In genomic region chr13:78241278-78241919, GRCh38 we compare ENCODE assay signal across 9 cellular contexts.
A peak's percentile ranks its signal among the peaks of the same experiment; 100 is the strongest.
DNase-seq lines count a peak whose midpoint lies in the region; ATAC-seq and TF ChIP-seq lines count a peak whose summit lies in the region.
"Had no signal": no experiment of that assay in that cellular context is flagged by ENCODE, and none has a peak within 500 bp of the region (broad histone marks: within the 10 kb centered on the region; RNA-seq: fewer than 3 reads in every experiment).

No MANE protein-coding gene starts in this region.

- peak; percentile 45; the same call in 1 of the 2 replicates for ATAC-seq in PC-3

- H4K20me1 ChIP-seq in PC-3 (ENCODE audit: low read length) (no peaks in the 10 kb centered on the region), neural cell (ENCODE audit: insufficient read depth) (no peaks in the 10 kb centered on the region)

- DNase-seq in AG08395 (ENCODE audit: low spot score) (peak; percentile 2), GM12864 (ENCODE audit: low read depth) (no peak), HS-5 (ENCODE audit: low read depth) (peak; percentile 4), PC-3 (peak; percentile 51), endodermal cell (peak; percentile 85), sigmoid colon (no peak)
- no peak for DNase-seq in activated CD8-positive, alpha-beta memory T cell treated with anti-CD3 and anti-CD28 coated beads for 24 hours

- no peaks in the 10 kb centered on the region for H3K9me3 Mint-ChIP-seq in endodermal cell

- no peak for TF ChIP-seq POLR2A in sigmoid colon (IDR thresholded peaks at IDR 0.05)

- TF ChIP-seq EP300 in neural cell (conservative IDR thresholded peaks at IDR 0.05; ENCODE audit: poor library complexity, severe bottlenecking) (no peak), sigmoid colon (IDR thresholded peaks at IDR 0.05) (no peak)

- H3K9me3 ChIP-seq in PC-3 (ENCODE audit: low read length) (no peaks in the 10 kb centered on the region), endodermal cell (ENCODE audit: control insufficient read depth, low read length) (no peaks in the 10 kb centered on the region), neural cell (ENCODE audit: low read length) (no peaks in the 10 kb centered on the region), sigmoid colon (no peaks in the 10 kb centered on the region)

- no peak overlapping the region for H3K27ac Mint-ChIP-seq in endodermal cell

- peak; percentile 72 for TF ChIP-seq CTCF in GM12864 (IDR thresholded peaks at IDR 0.05; ENCODE audit: low read depth, low read length, missing control alignments)
- peak; percentile 71 for TF ChIP-seq CTCF in PC-3 (conservative IDR thresholded peaks at IDR 0.05; ENCODE audit: low read depth, low read length)
- peak; percentile 92 for TF ChIP-seq CTCF in endodermal cell (conservative IDR thresholded peaks at IDR 0.05)
- TF ChIP-seq CTCF in neural cell (IDR thresholded peaks at IDR 0.05; ENCODE audit: poor library complexity, severe bottlenecking): peak; percentile 60
- peak in 1 of 4 experiments; percentile 14 for TF ChIP-seq CTCF in sigmoid colon (IDR thresholded peaks at IDR 0.05)

- no peak overlapping the region for H3K27ac ChIP-seq in PC-3 (ENCODE audit: low read length)
- H3K27ac ChIP-seq in endodermal cell (ENCODE audit: low read depth, low read length): no peak overlapping the region
- no peak overlapping the region for H3K27ac ChIP-seq in neural cell (ENCODE audit: low read length)
- no peak overlapping the region for H3K27ac ChIP-seq in sigmoid colon

- H3K36me3 ChIP-seq in PC-3 (ENCODE audit: low read depth, low read length) (no peaks in the 10 kb centered on the region), endodermal cell (ENCODE audit: control insufficient read depth, insufficient read depth, low read length) (no peaks in the 10 kb centered on the region), neural cell (ENCODE audit: insufficient read depth, low read length) (no peaks in the 10 kb centered on the region), sigmoid colon (no peaks in the 10 kb centered on the region)

- peaks cover 5% of the 10 kb centered on the region for H3K27me3 ChIP-seq in PC-3 (ENCODE audit: low read length)
- no peaks in the 10 kb centered on the region for H3K27me3 ChIP-seq in endodermal cell (ENCODE audit: control insufficient read depth, insufficient read depth, low read length, poor library complexity, severe bottlenecking)
- no peaks in the 10 kb centered on the region for H3K27me3 ChIP-seq in neural cell (ENCODE audit: insufficient read depth, low read depth, low read length)
- H3K27me3 ChIP-seq in sigmoid colon: no peaks in the 10 kb centered on the region

- peak; percentile 70 for TF ChIP-seq RAD21 in neural cell (conservative IDR thresholded peaks at IDR 0.05)

- no TSS peak for BruUV-seq in PC-3 (replicated peaks; lab: Mats Ljungman, UMichigan)

- POLR2A ChIA-PET in PC-3 (lab: Charles Lee; ENCODE audit: unreplicated experiment): no interaction called here

- H3K9ac ChIP-seq in PC-3 (ENCODE audit: low read length) (no peak overlapping the region), endodermal cell (ENCODE audit: extremely low read depth, low read length, poor library complexity, severe bottlenecking) (no peak overlapping the region), neural cell (ENCODE audit: low read length) (no peak overlapping the region)

- no peak overlapping the region for H2AFZ ChIP-seq in PC-3 (ENCODE audit: low read length)
- H2AFZ ChIP-seq in neural cell (ENCODE audit: low read depth, low read length): no peak overlapping the region

- H3K79me2 ChIP-seq in PC-3 (ENCODE audit: low read length): no peaks in the 10 kb centered on the region
- H3K79me2 ChIP-seq in neural cell (replicated peaks; ENCODE audit: insufficient read depth, low read length): no peaks in the 10 kb centered on the region

- peaks cover 4% of the 10 kb centered on the region for H3K27me3 Mint-ChIP-seq in endodermal cell (ENCODE audit: insufficient read depth)

- no peak overlapping the region for H3K4me3 Mint-ChIP-seq in endodermal cell

- H3K4me3 ChIP-seq in GM12864 (ENCODE audit: low read depth, low read length) (no peak overlapping the region), PC-3 (ENCODE audit: low read length) (no peak overlapping the region), endodermal cell (ENCODE audit: low read length) (no peak overlapping the region), neural cell (ENCODE audit: low read length) (no peak overlapping the region), sigmoid colon (no peak overlapping the region)
- H3K4me3 ChIP-seq: lung had no signal

- H3K4me2 ChIP-seq in PC-3 (ENCODE audit: low read length) (no peak overlapping the region), neural cell (ENCODE audit: low read length) (no peak overlapping the region)

- no peaks in the 10 kb centered on the region for H3K9me2 ChIP-seq in PC-3 (replicated peaks; ENCODE audit: low read length)
- no peaks in the 10 kb centered on the region for H3K9me2 ChIP-seq in neural cell (ENCODE audit: insufficient read depth, low read length)

- no peaks in the 10 kb centered on the region for H3K36me3 Mint-ChIP-seq in endodermal cell (ENCODE audit: low read depth)

- intact Hi-C loops in PC-3 (cut with micrococcal nuclease): loop anchor here (5.0 to 10.0 kb wide), 2 partner anchors 446 to 523 kb away; no protein-coding TSS in a partner anchor
- intact Hi-C loops in sigmoid colon (cut with DNase I): no loop called here

- CTCF ChIA-PET in PC-3 (lab: Charles Lee): interaction anchor here (0.6 to 1.2 kb wide), 4 partner anchors 104 to 737 kb away, joined by 3 to 11 read pairs (median 5); no protein-coding TSS in a partner anchor

- peaks cover 2% of the 10 kb centered on the region for H3K4me1 Mint-ChIP-seq in endodermal cell

- 14 to 20% methylated on average over 1 to 3 of the region's 4 CpGs for WGBS in endodermal cell (ENCODE audit: insufficient coverage in 1 of 2, insufficient read length in 1 of 2), 2 experiments
- WGBS in sigmoid colon, 2 donors: 3 to 6% methylated on average over 4 of the region's 4 CpGs

- H3F3A ChIP-seq in PC-3 (ENCODE audit: low read length, unreplicated experiment) (no peaks in the 10 kb centered on the region), neural cell (ENCODE audit: insufficient read depth, low read length, poor library complexity, severe bottlenecking) (no peaks in the 10 kb centered on the region)

- H3K4me1 ChIP-seq in PC-3 (ENCODE audit: insufficient read depth, low read length): no peaks in the 10 kb centered on the region
- H3K4me1 ChIP-seq in endodermal cell (ENCODE audit: control insufficient read depth, insufficient read depth, low read length): no peaks in the 10 kb centered on the region
- no peaks in the 10 kb centered on the region for H3K4me1 ChIP-seq in sigmoid colon

TF ChIP-seq in neural cell, 6 proteins besides CTCF, POLR2A, EP300 and RAD21:
- TF ChIP-seq EZH2 (IDR thresholded peaks at IDR 0.05; ENCODE audit: borderline replicate concordance, insufficient read depth, low read length, poor library complexity, severe bottlenecking) (no peak), MXI1 (conservative IDR thresholded peaks at IDR 0.05; ENCODE audit: poor library complexity, severe bottlenecking) (no peak), POLR2AphosphoS5 (IDR thresholded peaks at IDR 0.05) (no peak), SMC3 (conservative IDR thresholded peaks at IDR 0.05; ENCODE audit: poor library complexity) (peak; percentile 68), TAF1 (IDR thresholded peaks at IDR 0.05; ENCODE audit: low read depth) (no peak), REST (IDR thresholded peaks at IDR 0.05; ENCODE audit: borderline replicate concordance) (no peak)

Comparison
In these comparisons a context has a peak if more than half of its experiments do, and no peak if none do; other contexts are left out.
1. DNase-seq: peak in AG08395 (single experiment), HS-5 (single experiment), PC-3 (single experiment) and endodermal cell (single experiment); none in GM12864 (single experiment), sigmoid colon (single experiment) and activated CD8-positive, alpha-beta memory T cell treated with anti-CD3 and anti-CD28 coated beads for 24 hours (single experiment).